In the genomic region with DNA sequence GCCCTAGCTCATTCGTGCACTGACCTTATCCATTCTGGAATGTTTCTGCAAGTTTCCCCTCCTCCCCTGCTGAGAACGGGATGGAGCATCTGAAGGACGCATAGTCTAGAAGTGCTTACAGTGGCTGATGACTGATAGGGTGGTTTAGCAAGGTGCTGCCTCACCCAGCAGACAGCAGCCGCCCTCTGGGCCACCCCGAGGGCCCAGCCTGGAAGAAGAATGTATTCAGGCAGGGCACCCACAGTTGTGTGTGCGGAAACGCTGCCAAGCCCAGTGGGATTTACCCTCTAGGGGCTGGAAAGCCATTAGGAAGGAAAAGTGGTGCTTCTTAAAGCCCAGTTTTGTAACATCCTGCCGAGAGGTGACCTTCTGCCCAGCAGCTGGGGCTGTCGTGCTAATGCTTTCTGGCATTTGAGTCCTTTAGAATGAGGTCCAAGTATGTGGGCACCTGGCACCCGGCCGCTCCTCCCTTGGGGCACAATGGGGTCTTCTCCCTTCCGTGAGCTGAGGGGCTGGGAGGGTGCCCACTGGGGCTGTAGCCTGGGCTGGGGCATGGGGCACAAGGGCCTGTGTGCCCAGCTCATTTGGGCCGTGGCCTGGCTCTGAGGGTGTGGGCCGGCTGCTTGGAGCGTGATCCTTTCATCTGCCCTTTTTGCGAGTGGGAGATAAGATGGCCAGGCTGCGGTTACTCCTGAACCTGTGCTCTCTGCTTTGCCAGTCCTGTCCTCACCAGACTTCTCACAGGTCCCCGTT, we compare ENCODE assay signal across 15 cellular contexts. TPM values are rescaled to one million over a fixed set of nuclear protein-coding genes. Genes with fewer than 3 reads are reported as not detected.
DNase-seq lines count a peak whose midpoint lies in the region; ATAC-seq and TF ChIP-seq lines count a peak whose summit lies in the region.
"Had no signal": no experiment of that assay in that cellular context is flagged by ENCODE, and none has a peak within 500 bp of the region (broad histone marks: within the 10 kb centered on the region; RNA-seq: fewer than 3 reads in every experiment).

No MANE protein-coding gene starts in this region.

- intact Hi-C loops in Caco-2 (cut with micrococcal nuclease; ENCODE audit: unreplicated experiment): no loop called here

- no peaks in the 10 kb centered on the region for H3K9me3 Mint-ChIP-seq in natural killer cell treated with Interleukin-12 subunit alpha and Interleukin-12 subunit beta and Interleukin-15 and Interleukin-18, amount 100 ng/mL, for 72 hours
- no peaks in the 10 kb centered on the region for H3K9me3 Mint-ChIP-seq in Caco-2 (ENCODE audit: unreplicated experiment)
- H3K9me3 Mint-ChIP-seq: activated naive CD4-positive, alpha-beta T cell treated with anti-CD3 and anti-CD28 coated beads, Interleukin-2, amount 50 U/mL, for 24 hours; CD8-positive, alpha-beta memory T cell; stimulated activated effector memory CD8-positive, alpha-beta T cell treated with anti-CD3 and anti-CD28 coated beads, Interleukin-12 subunit alpha, Interleukin-12 subunit beta, amount 100 ng/mL, for 72 hours; T-helper 1 cell treated with Interleukin-12 subunit alpha and Interleukin-12 subunit beta and Interleukin-4 antibody, amounts not matched to agents 30 μg/mL and 1 μg/mL, for 36 hours had no signal

- no peaks in the 10 kb centered on the region for H3K27me3 ChIP-seq in Caco-2 (replicated peaks; ENCODE audit: control insufficient read depth, insufficient read depth, low read length)

- BruUV-seq in Caco-2 (replicated peaks; lab: Mats Ljungman, UMichigan): no TSS peak

- peak overlapping the region; percentile 58 for H3K27ac ChIP-seq in RWPE1

- H3K36me3 ChIP-seq in Caco-2 (ENCODE audit: control insufficient read depth, insufficient read depth, low read length): peaks cover 3% of the 10 kb centered on the region

- H3K4me3 Mint-ChIP-seq in natural killer cell treated with Interleukin-12 subunit alpha and Interleukin-12 subunit beta and Interleukin-15 and Interleukin-18, amount 100 ng/mL, for 72 hours: no peak overlapping the region
- H3K4me3 Mint-ChIP-seq in Caco-2 (ENCODE audit: unreplicated experiment): no peak overlapping the region
- H3K4me3 Mint-ChIP-seq: activated CD8-positive, alpha-beta T cell treated with anti-CD3 and anti-CD28 coated beads, Interleukin-2, amount 10 ng/mL, durations not matched to agents 7 days and 5 days; activated naive CD4-positive, alpha-beta T cell treated with anti-CD3 and anti-CD28 coated beads, Interleukin-2, amount 50 U/mL, for 24 hours; CD8-positive, alpha-beta memory T cell; stimulated activated effector memory CD8-positive, alpha-beta T cell treated with anti-CD3 and anti-CD28 coated beads, Interleukin-12 subunit alpha, Interleukin-12 subunit beta, amount 100 ng/mL, for 72 hours; T-helper 1 cell treated with Interleukin-12 subunit alpha and Interleukin-12 subunit beta and Interleukin-4 antibody, amounts not matched to agents 30 μg/mL and 1 μg/mL, for 36 hours had no signal

- ATAC-seq in natural killer cell treated with Interleukin-12 subunit alpha and Interleukin-12 subunit beta and Interleukin-15 and Interleukin-18, amount 100 ng/mL, for 72 hours: no peak
- ATAC-seq: activated CD8-positive, alpha-beta T cell treated with anti-CD3 and anti-CD28 coated beads, Interleukin-2, amount 10 ng/mL, durations not matched to agents 7 days and 5 days; stimulated activated effector memory CD8-positive, alpha-beta T cell treated with anti-CD3 and anti-CD28 coated beads, Interleukin-12 subunit alpha, Interleukin-12 subunit beta, amount 100 ng/mL, for 72 hours had no signal

- CTCF ChIA-PET in RWPE1 (lab: Yijun Ruan, JAX): interaction anchor here (0.6 kb wide), 1 partner anchor 30 kb away, joined by 3 read pairs; no protein-coding TSS in a partner anchor
- CTCF ChIA-PET in Caco-2 (lab: Charles Lee): no interaction called here

- H3K4me3 ChIP-seq in foreskin fibroblast (ENCODE audit: low read depth in 1 of 2, low read length in 2 of 2) (no peak overlapping the region), Caco-2 (ENCODE audit: low read depth, low read length) (no peak overlapping the region)

- no peak overlapping the region for H3K27ac Mint-ChIP-seq in natural killer cell treated with Interleukin-12 subunit alpha and Interleukin-12 subunit beta and Interleukin-15 and Interleukin-18, amount 100 ng/mL, for 72 hours
- no peak overlapping the region for H3K27ac Mint-ChIP-seq in Caco-2 (ENCODE audit: unreplicated experiment)
- H3K27ac Mint-ChIP-seq: activated CD8-positive, alpha-beta T cell treated with anti-CD3 and anti-CD28 coated beads, Interleukin-2, amount 10 ng/mL, durations not matched to agents 7 days and 5 days; activated naive CD4-positive, alpha-beta T cell treated with anti-CD3 and anti-CD28 coated beads, Interleukin-2, amount 50 U/mL, for 24 hours; CD8-positive, alpha-beta memory T cell; stimulated activated effector memory CD8-positive, alpha-beta T cell treated with anti-CD3 and anti-CD28 coated beads, Interleukin-12 subunit alpha, Interleukin-12 subunit beta, amount 100 ng/mL, for 72 hours; T-helper 1 cell treated with Interleukin-12 subunit alpha and Interleukin-12 subunit beta and Interleukin-4 antibody, amounts not matched to agents 30 μg/mL and 1 μg/mL, for 36 hours had no signal

- H3K4me1 Mint-ChIP-seq in natural killer cell treated with Interleukin-12 subunit alpha and Interleukin-12 subunit beta and Interleukin-15 and Interleukin-18, amount 100 ng/mL, for 72 hours (ENCODE audit: low read depth in 2 of 2): no peaks in the 10 kb centered on the region
- peaks cover 20% of the 10 kb centered on the region for H3K4me1 Mint-ChIP-seq in Caco-2 (ENCODE audit: low read depth, unreplicated experiment)
- H3K4me1 Mint-ChIP-seq: activated naive CD4-positive, alpha-beta T cell treated with anti-CD3 and anti-CD28 coated beads, Interleukin-2, amount 50 U/mL, for 24 hours; CD8-positive, alpha-beta memory T cell; stimulated activated effector memory CD8-positive, alpha-beta T cell treated with anti-CD3 and anti-CD28 coated beads, Interleukin-12 subunit alpha, Interleukin-12 subunit beta, amount 100 ng/mL, for 72 hours had no signal

- DNase-seq in Daoy (ENCODE audit: low read depth) (peak; percentile 62), RWPE1 (ENCODE audit: low spot score) (no peak), foreskin fibroblast (peak; percentile 51 to 69), retina (peak; percentile 53), Caco-2 (no peak), Ammon's horn (ENCODE audit: low spot score) (no peak)
- DNase-seq in natural killer cell treated with Interleukin-12 subunit alpha and Interleukin-12 subunit beta and Interleukin-15 and Interleukin-18, amount 100 ng/mL, for 72 hours (ENCODE audit: low spot score): no peak
- DNase-seq in activated CD8-positive, alpha-beta memory T cell treated with anti-CD3 and anti-CD28 coated beads, Interleukin-2, amount 50 U/mL, for 4 hours: no peak
- DNase-seq: activated CD8-positive, alpha-beta T cell treated with anti-CD3 and anti-CD28 coated beads, Interleukin-2, amount 10 ng/mL, durations not matched to agents 7 days and 5 days; CD8-positive, alpha-beta memory T cell; NCI-H1436 treated with DMSO at 0.1 percent for 48 hours; stimulated activated CD4-positive, alpha-beta T cell treated with anti-CD3 and anti-CD28 coated beads, Interleukin-15, amount 100 ng/mL, for 24 hours had no signal

- H3K36me3 Mint-ChIP-seq in natural killer cell treated with Interleukin-12 subunit alpha and Interleukin-12 subunit beta and Interleukin-15 and Interleukin-18, amount 100 ng/mL, for 72 hours: no peaks in the 10 kb centered on the region
- H3K36me3 Mint-ChIP-seq in Caco-2 (ENCODE audit: insufficient read depth, unreplicated experiment): peaks cover 80% of the 10 kb centered on the region
- H3K36me3 Mint-ChIP-seq: activated naive CD4-positive, alpha-beta T cell treated with anti-CD3 and anti-CD28 coated beads, Interleukin-2, amount 50 U/mL, for 24 hours; CD8-positive, alpha-beta memory T cell; stimulated activated effector memory CD8-positive, alpha-beta T cell treated with anti-CD3 and anti-CD28 coated beads, Interleukin-12 subunit alpha, Interleukin-12 subunit beta, amount 100 ng/mL, for 72 hours had no signal

- H3K27me3 Mint-ChIP-seq in natural killer cell treated with Interleukin-12 subunit alpha and Interleukin-12 subunit beta and Interleukin-15 and Interleukin-18, amount 100 ng/mL, for 72 hours: peaks cover 0 to 3% of the 10 kb centered on the region in 2 donors
- no peaks in the 10 kb centered on the region for H3K27me3 Mint-ChIP-seq in Caco-2 (ENCODE audit: insufficient read depth, unreplicated experiment)
- H3K27me3 Mint-ChIP-seq: activated naive CD4-positive, alpha-beta T cell treated with anti-CD3 and anti-CD28 coated beads, Interleukin-2, amount 50 U/mL, for 24 hours had no signal

- H3K9me3 ChIP-seq in Caco-2: no peaks in the 10 kb centered on the region

- no peak for TF ChIP-seq CTCF in RWPE1 (conservative IDR thresholded peaks at IDR 0.05; ENCODE audit: low read depth)
- TF ChIP-seq CTCF in foreskin fibroblast (IDR thresholded peaks at IDR 0.05; ENCODE audit: low read depth, low read length): no peak
- TF ChIP-seq CTCF in Caco-2 (IDR thresholded peaks at IDR 0.05; ENCODE audit: insufficient read depth in 1 of 2, low read depth in 1 of 2, low read length in 1 of 2, severe bottlenecking in 1 of 2, unreplicated experiment in 1 of 2): no peak

- POLR2A ChIA-PET in RWPE1 (lab: Yijun Ruan, JAX; ENCODE audit: low non-redundant PET) (no interaction called here), Caco-2 (lab: Charles Lee) (interaction anchor here (0.7 kb wide), 1 partner anchor 8 kb away, joined by 3 read pairs; no protein-coding TSS in a partner anchor)

- H3K4me1 ChIP-seq in Caco-2: peaks cover 21% of the 10 kb centered on the region; the same call in 1 of the 2 replicates

RNA-seq across cellular contexts. Expression of a gene that starts 14.4 kb away (rescaled TPM):
- 7.2 and 10.0 TPM in 2 replicates for total RNA-seq in Daoy (2014; rRNA removed; shearing (Covaris generic))
- total RNA-seq in natural killer cell treated with Interleukin-12 subunit alpha and Interleukin-12 subunit beta and Interleukin-15 and Interleukin-18, amount 100 ng/mL, for 72 hours: not detected
- 510 and 519 TPM in 2 replicates for total RNA-seq in Caco-2 (2022)
- total RNA-seq: activated CD8-positive, alpha-beta T cell treated with anti-CD3 and anti-CD28 coated beads, Interleukin-2, amount 10 ng/mL, durations not matched to agents 7 days and 5 days; CD8-positive, alpha-beta memory T cell had no signal

Comparison
In these comparisons a context has a peak if more than half of its experiments do, and no peak if none do; other contexts are left out.
1. DNase-seq: peak in Daoy (single experiment), foreskin fibroblast (2 of 2) and retina (single experiment); none in RWPE1 (single experiment), natural killer cell treated with Interleukin-12 subunit alpha and Interleukin-12 subunit beta and Interleukin-15 and Interleukin-18, amount 100 ng/mL, for 72 hours (single experiment), activated CD8-positive, alpha-beta memory T cell treated with anti-CD3 and anti-CD28 coated beads, Interleukin-2, amount 50 U/mL, for 4 hours (single experiment), Caco-2 (0 of 2) and Ammon's horn (single experiment).
2. RNA of a gene that starts 14.4 kb away (total RNA-seq): 510 to 519 TPM in Caco-2; 7.2 to 10.0 TPM in Daoy and not detected in natural killer cell treated with Interleukin-12 subunit alpha and Interleukin-12 subunit beta and Interleukin-15 and Interleukin-18, amount 100 ng/mL, for 72 hours; every median in the first group is over 10 times any median in the second.